In the genomic region with DNA sequence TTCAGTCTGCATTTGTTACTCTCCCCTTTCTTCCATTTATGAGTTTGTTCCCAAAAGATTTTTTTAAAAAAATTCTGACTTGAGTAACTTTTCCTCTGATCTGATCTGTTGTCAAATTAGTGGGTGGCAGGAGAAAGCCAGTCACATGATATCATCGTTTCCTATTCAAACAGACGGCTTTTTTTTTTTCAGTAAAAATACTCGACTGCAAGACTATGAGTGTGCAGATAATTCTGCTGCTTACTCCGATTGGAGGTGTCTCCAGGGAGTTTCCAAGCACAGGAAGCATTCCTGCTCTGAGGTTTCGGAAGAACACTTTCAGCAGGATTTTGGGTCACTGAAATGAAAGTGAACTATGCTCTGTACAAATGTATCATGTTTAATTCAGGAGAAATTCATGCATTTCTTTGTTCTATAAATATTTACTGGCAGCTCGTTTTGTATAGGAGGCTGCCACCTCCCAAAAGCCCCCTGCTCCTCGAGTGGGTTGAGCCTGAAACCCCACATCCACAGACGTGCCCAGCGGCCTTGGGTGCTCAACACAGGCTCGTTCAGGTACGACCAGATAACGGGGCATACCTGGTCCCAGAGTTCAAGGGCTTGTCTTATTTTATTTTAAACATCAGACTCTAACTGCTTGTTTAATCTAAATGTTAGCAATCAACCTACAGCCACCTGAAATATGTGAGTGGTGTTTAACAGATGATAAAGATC, we compare ENCODE assay signal across 9 cellular contexts.
DNase-seq lines count a peak whose midpoint lies in the region; ATAC-seq and TF ChIP-seq lines count a peak whose summit lies in the region.
"Had no signal": no experiment of that assay in that cellular context is flagged by ENCODE, and none has a peak within 500 bp of the region (broad histone marks: within the 10 kb centered on the region; RNA-seq: fewer than 3 reads in every experiment).

No MANE protein-coding gene starts in this region.

- in situ Hi-C loops in mammary epithelial cell (cut with MboI; ENCODE audit: low sequenced_read_pairs in 2 of 2), result loop anchor here in 1 of 2 donors (25.0 kb wide), 1 partner anchor 135 kb away; a partner anchor contains a TSS

- DNase-seq in NCI-H1105 treated with DMSO at 0.1 percent for 48 hours (lab: John Stamatoyannopoulos, UW) (peak; percentile 33), mammary epithelial cell (peak; percentile 67), mesenchymal stem cell (peak; percentile 69), islet precursor cell (no peak), GM10248 (ENCODE audit: extremely low spot score) (no peak), C1 segment of cervical spinal cord (lab: John Stamatoyannopoulos, UW) (no peak)
- DNase-seq: DMS 273 treated with DMSO at 0.1 percent for 48 hours had no signal

- H3K36me3 ChIP-seq in BLaER1 (no peaks in the 10 kb centered on the region), mammary epithelial cell (ENCODE audit: insufficient read depth, low read length) (no peaks in the 10 kb centered on the region), mesenchymal stem cell (ENCODE audit: control insufficient read depth in 1 of 2, insufficient read depth in 2 of 2, low read depth in 1 of 2, low read length in 2 of 2) (no peaks in the 10 kb centered on the region)

- H3K9me3 ChIP-seq in BLaER1 (no peaks in the 10 kb centered on the region), mammary epithelial cell (replicated peaks; ENCODE audit: insufficient read depth, low read length) (no peaks in the 10 kb centered on the region), mesenchymal stem cell (ENCODE audit: control insufficient read depth, low read length) (no peaks in the 10 kb centered on the region)

- H3K4me3 ChIP-seq in BLaER1, result no peak overlapping the region
- H3K4me3 ChIP-seq in mammary epithelial cell (replicated peaks in 1 of 3; ENCODE audit: insufficient read depth in 1 of 3, low read depth in 2 of 3, low read length in 3 of 3), result peak overlapping the region; percentile 20 to 29 (median 21)
- peak overlapping the region in 1 of 2 experiments; percentile 75 for H3K4me3 ChIP-seq in mesenchymal stem cell (ENCODE audit: insufficient read depth in 1 of 2, low read depth in 1 of 2, low read length in 2 of 2)

- CTCF ChIA-PET in mammary epithelial cell (lab: Charles Lee; ENCODE audit: low non-redundant PET), result interaction anchor here (0.6 kb wide), 1 partner anchor 165 kb away, joined by 3 read pairs; no protein-coding TSS in a partner anchor
- CTCF ChIA-PET in GM10248 (lab: Yijun Ruan, JAX), result interaction anchor here (1.5 to 5.6 kb wide), 3 partner anchors 11 to 223 kb away, joined by 4 to 50 read pairs (median 4); no protein-coding TSS in a partner anchor

- H2AK5ac ChIP-seq in mesenchymal stem cell (ENCODE audit: low read length, severe bottlenecking), result no peak overlapping the region

- H3K27ac ChIP-seq in BLaER1 (no peak overlapping the region), mammary epithelial cell (ENCODE audit: insufficient read depth, low read depth, low read length) (peak overlapping the region; percentile 61), mesenchymal stem cell (ENCODE audit: low read length, poor library complexity, severe bottlenecking) (no peak overlapping the region)

- ATAC-seq in HG03139 (IDR thresholded peaks at IDR 0.05; ENCODE audit: unreplicated experiment), result no peak

- no peaks in the 10 kb centered on the region for H3K79me1 ChIP-seq in mesenchymal stem cell (replicated peaks; ENCODE audit: low read length, poor library complexity, severe bottlenecking)

- H3K4me2 ChIP-seq in BLaER1 (peak overlapping the region; percentile 48), mammary epithelial cell (ENCODE audit: insufficient read depth, low read depth, low read length) (peak overlapping the region; percentile 85), mesenchymal stem cell (ENCODE audit: low read length, poor library complexity, severe bottlenecking) (peak overlapping the region; percentile 86)

- POLR2A ChIA-PET in GM10248 (lab: Yijun Ruan, JAX), result no interaction called here

- H3K9ac ChIP-seq in BLaER1, result peak overlapping the region; percentile 21; the same call in 1 of the 2 replicates
- peak overlapping the region; percentile 45 for H3K9ac ChIP-seq in mammary epithelial cell (ENCODE audit: insufficient read depth, low read length)
- peak overlapping the region; percentile 71 for H3K9ac ChIP-seq in mesenchymal stem cell (ENCODE audit: low read length)

- no peak overlapping the region for H4K91ac ChIP-seq in mesenchymal stem cell (ENCODE audit: low read length)

- WGBS in mammary epithelial cell (ENCODE audit: low coverage, missing lambda C conversion rate), result 6% methylated on average over 12 of the region's 12 CpGs
- WGBS in mesenchymal stem cell, result 34% methylated on average over 7 of the region's 12 CpGs

- no peak overlapping the region for H2BK15ac ChIP-seq in mesenchymal stem cell (ENCODE audit: low read depth, poor library complexity, severe bottlenecking)

- no TSS peak for BruUV-seq in mammary epithelial cell (replicated peaks; lab: Mats Ljungman, UMichigan)

- no peak overlapping the region for H4K8ac ChIP-seq in mesenchymal stem cell (ENCODE audit: low read length)

- H3K18ac ChIP-seq in mesenchymal stem cell (ENCODE audit: low read depth in 1 of 2, low read length in 2 of 2), result peak overlapping the region in 1 of 2 experiments; percentile 57

- no peaks in the 10 kb centered on the region for H3K79me2 ChIP-seq in mammary epithelial cell (ENCODE audit: insufficient read depth, low read length)

- H3K4me1 ChIP-seq in BLaER1 (peaks cover 18% of the 10 kb centered on the region), mammary epithelial cell (ENCODE audit: insufficient read depth, low read length) (peaks cover 41% of the 10 kb centered on the region), mesenchymal stem cell (ENCODE audit: control insufficient read depth, insufficient read depth, low read depth, low read length) (peaks cover 14% of the 10 kb centered on the region)

- no peaks in the 10 kb centered on the region for H4K20me1 ChIP-seq in BLaER1
- no peaks in the 10 kb centered on the region for H4K20me1 ChIP-seq in mammary epithelial cell (ENCODE audit: insufficient read depth, low read length)

- dilution Hi-C loops in mammary epithelial cell (cut with HindIII; ENCODE audit: low sequenced_read_pairs), result loop anchor here (5.0 kb wide), 2 partner anchors 50 to 135 kb away; no protein-coding TSS in a partner anchor

- intact Hi-C loops in mammary epithelial cell (cut with micrococcal nuclease), result loop anchor here (2.0 kb wide), 2 partner anchors 65 to 87 kb away; no protein-coding TSS in a partner anchor

- H2BK5ac ChIP-seq in mesenchymal stem cell (ENCODE audit: low read depth, low read length, poor library complexity, severe bottlenecking), result no peak overlapping the region

- H3K23ac ChIP-seq in mesenchymal stem cell (ENCODE audit: low read length in 2 of 2), result no peak overlapping the region

- H2AFZ ChIP-seq in mammary epithelial cell (ENCODE audit: low read depth, low read length) (peak overlapping the region; percentile 86), mesenchymal stem cell (ENCODE audit: low read depth, low read length) (no peak overlapping the region)

- no peak overlapping the region for H3K4ac ChIP-seq in mesenchymal stem cell (ENCODE audit: low read depth in 1 of 2, low read length in 2 of 2)

- peak overlapping the region in 1 of 2 experiments; percentile 92 for H2BK12ac ChIP-seq in mesenchymal stem cell (ENCODE audit: low read length in 2 of 2)

- H3K27me3 ChIP-seq in BLaER1 (no peaks in the 10 kb centered on the region), mammary epithelial cell (ENCODE audit: insufficient read depth, low read length) (no peaks in the 10 kb centered on the region), mesenchymal stem cell (ENCODE audit: control insufficient read depth in 1 of 2, insufficient read depth in 1 of 2, low read length in 2 of 2) (no peaks in the 10 kb centered on the region)

- TF ChIP-seq CTCF in mammary epithelial cell (conservative IDR thresholded peaks at IDR 0.05 in 1 of 2, IDR thresholded peaks at IDR 0.05 in 1 of 2; ENCODE audit: extremely low read depth in 1 of 2, insufficient read depth in 1 of 2, low read depth in 1 of 2, low read length in 2 of 2) (no peak), GM10248 (IDR thresholded peaks at IDR 0.05; ENCODE audit: control extremely low read depth, extremely low read depth, low read depth, missing control alignments) (no peak)

- no peak overlapping the region for H3K14ac ChIP-seq in mesenchymal stem cell (ENCODE audit: low read length in 2 of 2)

- no peak overlapping the region for H2BK120ac ChIP-seq in mesenchymal stem cell (ENCODE audit: low read depth, low read length)

Comparison
In these comparisons a context has a peak if more than half of its experiments do, and no peak if none do; other contexts are left out.
1. H3K9ac ChIP-seq: peak in every context shown above with its lines; median percentile 71 in mesenchymal stem cell; 45 in mammary epithelial cell; 21 in BLaER1.
2. DNase-seq: peak in NCI-H1105 treated with DMSO at 0.1 percent for 48 hours (single experiment), mammary epithelial cell (single experiment) and mesenchymal stem cell (single experiment); none in islet precursor cell (single experiment), GM10248 (single experiment) and C1 segment of cervical spinal cord (0 of 14).
3. Peak in every context shown above with its lines, with median percentiles within 50 percentile points of each other: H3K4me2 ChIP-seq.